3 cellular contexts compared by ENCODE assay signal in genomic region chr2:8597526-8598225, GRCh38.
A peak's percentile ranks its signal among the peaks of the same experiment; 100 is the strongest.
TF ChIP-seq lines count a peak whose summit lies in the region.

No MANE protein-coding gene starts in this region.

TF ChIP-seq in SK-N-SH, 30 proteins besides CTCF, POLR2A, EP300 and RAD21 (continued from another document and continues in another):
- TF ChIP-seq ZBTB33 (IDR thresholded peaks at IDR 0.05; ENCODE audit: borderline replicate concordance, low read depth) (no peak), JUND (IDR thresholded peaks at IDR 0.05) (no peak), FOXJ3 (CRISPR knock-in tag; IDR thresholded peaks at IDR 0.05) (no peak), IRF3 (IDR thresholded peaks at IDR 0.05; ENCODE audit: low read depth, low read length) (no peak), NFIC (IDR thresholded peaks at IDR 0.05; ENCODE audit: borderline replicate concordance) (no peak), MEF2A (IDR thresholded peaks at IDR 0.05; ENCODE audit: borderline replicate concordance, low read depth) (no peak), POLR2AphosphoS5 (IDR thresholded peaks at IDR 0.05; ENCODE audit: low read depth, low read length) (no peak), RFX5 (IDR thresholded peaks at IDR 0.05; ENCODE audit: low read length) (no peak), USF1 (IDR thresholded peaks at IDR 0.05; ENCODE audit: borderline replicate concordance, low read depth) (no peak), NRF1 (IDR thresholded peaks at IDR 0.05; ENCODE audit: low read depth, low read length) (no peak), ELF1 (IDR thresholded peaks at IDR 0.05) (no peak), PBX3 (IDR thresholded peaks at IDR 0.05) (no peak), GATA2 (CRISPR knock-in tag; IDR thresholded peaks at IDR 0.05) (no peak), TAF1 (IDR thresholded peaks at IDR 0.05; ENCODE audit: borderline replicate concordance, low read depth, low read length) (no peak), TEAD4 (IDR thresholded peaks at IDR 0.05; ENCODE audit: borderline replicate concordance, insufficient read depth) (no peak), EZH2phosphoT487 (IDR thresholded peaks at IDR 0.05; ENCODE audit: borderline replicate concordance, low read depth) (no peak)

TF ChIP-seq in SK-N-SH treated with all-trans-retinoic acid at 6 μM for 48 hours, 23 proteins besides CTCF, POLR2A, EP300 and RAD21 (continued from another document):
- TF ChIP-seq CSRNP3 (CRISPR knock-in tag; IDR thresholded peaks at IDR 0.05) (no peak), POU6F1 (CRISPR knock-in tag; IDR thresholded peaks at IDR 0.05; ENCODE audit: borderline replicate concordance, low read depth) (no peak), ZNF565 (CRISPR knock-in tag; conservative IDR thresholded peaks at IDR 0.05; ENCODE audit: low read depth) (no peak), ISL1 (CRISPR knock-in tag; IDR thresholded peaks at IDR 0.05) (no peak), SNAI2 (CRISPR knock-in tag; IDR thresholded peaks at IDR 0.05) (no peak), OSR1 (CRISPR knock-in tag; IDR thresholded peaks at IDR 0.05) (no peak), TOX (CRISPR knock-in tag; IDR thresholded peaks at IDR 0.05; ENCODE audit: borderline replicate concordance) (no peak), ESRRG (CRISPR knock-in tag; IDR thresholded peaks at IDR 0.05) (no peak), CSDC2 (CRISPR knock-in tag; IDR thresholded peaks at IDR 0.05) (no peak)

TF ChIP-seq in HepG2, 621 proteins besides CTCF, POLR2A, EP300 and RAD21 (continued from another document):
- TF ChIP-seq MTA1 (CRISPR knock-in tag; IDR thresholded peaks at IDR 0.05; ENCODE audit: borderline replicate concordance) (no peak), ZNF768 (CRISPR knock-in tag; IDR thresholded peaks at IDR 0.05) (0 out of 2 replicates have a peak, but pooled peaks have one; percentile 15), KLF16 (CRISPR knock-in tag; IDR thresholded peaks at IDR 0.05) (peak in 1 of 2 experiments; percentile 39; a peak in 1 of 4 replicates), ZNF891 (CRISPR knock-in tag; IDR thresholded peaks at IDR 0.05) (peak; percentile 66; the same call in 1 of the 2 replicates), HBP1 (CRISPR knock-in tag; IDR thresholded peaks at IDR 0.05; ENCODE audit: low read depth) (0 out of 2 replicates have a peak, but pooled peaks have one; percentile 10)
